7 cellular contexts compared by ENCODE assay signal in genomic region chr9:12774861-12775367, GRCh38. TPM values are rescaled to one million over a fixed set of nuclear protein-coding genes. Genes with fewer than 3 reads are reported as not detected.
A peak's percentile ranks its signal among the peaks of the same experiment; 100 is the strongest.
DNase-seq lines count a peak whose midpoint lies in the region; ATAC-seq and TF ChIP-seq lines count a peak whose summit lies in the region.

LURAP1L (plus strand) TSS chr9:12775020; CDS start chr9:12775716, 696 bp downstream.

- H3K4me1 Mint-ChIP-seq in activated T-helper 17 cell treated with anti-CD3 and anti-CD28 coated beads, Interleukin-2, amount 50 U/mL, for 72 hours = no peaks in the 10 kb centered on the region

- ATAC-seq in activated T-helper 17 cell treated with anti-CD3 and anti-CD28 coated beads, Interleukin-2, amount 50 U/mL, for 72 hours (replicated peaks) = no peak

- peaks cover 14% of the 10 kb centered on the region for H3K27me3 Mint-ChIP-seq in activated T-helper 17 cell treated with anti-CD3 and anti-CD28 coated beads, Interleukin-2, amount 50 U/mL, for 72 hours

- H3K4me1 ChIP-seq in skeletal muscle satellite cell (ENCODE audit: control insufficient read depth, insufficient read depth, low read length) = peaks cover 28% of the 10 kb centered on the region

- H3K9me3 Mint-ChIP-seq in activated T-helper 17 cell treated with anti-CD3 and anti-CD28 coated beads, Interleukin-2, amount 50 U/mL, for 72 hours = peaks cover 3% of the 10 kb centered on the region

- H3K27ac Mint-ChIP-seq in activated T-helper 17 cell treated with anti-CD3 and anti-CD28 coated beads, Interleukin-2, amount 50 U/mL, for 72 hours = no peak within 1 kb of the TSS

- no peak within 1 kb of the TSS for H3K4me3 Mint-ChIP-seq in activated T-helper 17 cell treated with anti-CD3 and anti-CD28 coated beads, Interleukin-2, amount 50 U/mL, for 72 hours

- no peaks in the 10 kb centered on the region for H3K36me3 Mint-ChIP-seq in activated T-helper 17 cell treated with anti-CD3 and anti-CD28 coated beads, Interleukin-2, amount 50 U/mL, for 72 hours (ENCODE audit: low read depth)

- peak within 1 kb of the TSS; percentile 79 for H3K4me2 ChIP-seq in skeletal muscle satellite cell (ENCODE audit: low read length)

- peak within 1 kb of the TSS; percentile 88 for H3K9ac ChIP-seq in skeletal muscle satellite cell (ENCODE audit: low read depth, low read length)

- H3K36me3 ChIP-seq in skeletal muscle satellite cell (ENCODE audit: insufficient read depth, low read length) = no peaks in the 10 kb centered on the region

- peak within 1 kb of the TSS; percentile 72 to 95 for H3K4me3 ChIP-seq in cardiac fibroblast (replicated peaks in 1 of 2; ENCODE audit: low read depth in 2 of 2, low read length in 2 of 2)
- peak within 1 kb of the TSS; percentile 72 for H3K4me3 ChIP-seq in skeletal muscle satellite cell (ENCODE audit: low read length)

- TF ChIP-seq CTCF in cardiac fibroblast (IDR thresholded peaks at IDR 0.05; ENCODE audit: low read depth, low read length) = no peak

- H3K27me3 ChIP-seq in skeletal muscle satellite cell (ENCODE audit: control insufficient read depth, insufficient read depth, low read length) = no peaks in the 10 kb centered on the region

- H3K9me3 ChIP-seq in skeletal muscle satellite cell (replicated peaks; ENCODE audit: low read length) = no peaks in the 10 kb centered on the region

- DNase-seq in H4 (ENCODE audit: low spot score) (peak; percentile 73), NCI-H510A (lab: John Stamatoyannopoulos, UW) (peak; percentile 35), cardiac fibroblast (ENCODE audit: low read depth in 2 of 2) (peak; percentile 82 to 83), inferior parietal cortex (ENCODE audit: extremely low spot score) (peak; percentile 81)
- DNase-seq in activated CD8-positive, alpha-beta memory T cell treated with anti-CD3 and anti-CD28 coated beads, Interleukin-2, amount 50 U/mL, for 4 hours = no peak

RNA-seq across cellular contexts. Expression of gene LURAP1L, which starts in this region (rescaled TPM):
- total RNA-seq in H4 (2014; rRNA removed; shearing (Covaris generic)) = 10.6 and 15.2 TPM in 2 replicates
- 13.5 and 26.1 TPM in 2 replicates for total RNA-seq in skeletal muscle satellite cell (2012; rRNA removed)
- not detected for total RNA-seq in activated T-helper 17 cell treated with anti-CD3 and anti-CD28 coated beads, Interleukin-2, amount 50 U/mL, for 72 hours

Comparison
In these comparisons a context has a peak if more than half of its experiments do, and no peak if none do; other contexts are left out.
1. RNA of gene LURAP1L (total RNA-seq): 10.6 to 15.2 TPM in H4; not detected in activated T-helper 17 cell treated with anti-CD3 and anti-CD28 coated beads, Interleukin-2, amount 50 U/mL, for 72 hours; every median in the first group is over 10 times any median in the second.